ENCODE assay signal across 8 cellular contexts in the genomic region with DNA sequence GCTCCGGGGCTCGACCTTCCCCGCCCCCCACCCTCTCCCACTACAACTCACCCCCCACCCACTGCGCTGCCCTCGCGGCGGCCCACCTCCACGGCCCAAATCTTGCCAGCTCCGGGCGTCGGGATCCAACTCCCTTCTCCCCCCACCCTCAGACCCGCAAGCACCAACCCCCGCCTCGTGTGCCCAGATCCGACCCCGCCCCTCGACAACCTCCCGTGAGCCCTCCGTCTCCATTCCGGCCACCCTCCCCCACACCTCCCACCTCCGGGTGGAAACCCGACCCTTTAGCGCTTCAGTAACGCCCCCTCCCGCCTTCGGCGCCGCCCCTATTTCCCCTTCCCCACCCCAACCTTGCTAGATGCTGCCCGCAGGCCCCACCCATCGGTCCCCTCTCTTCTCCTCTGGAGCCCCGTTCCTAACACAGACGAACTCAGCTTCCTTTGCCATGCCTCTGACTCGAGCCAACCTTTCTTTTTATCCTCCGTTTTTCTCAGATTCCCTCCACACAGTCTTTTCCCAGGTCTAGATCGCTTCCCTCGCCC. TPM values are rescaled to one million over a fixed set of nuclear protein-coding genes. Genes with fewer than 3 reads are reported as not detected.
A peak's percentile ranks its signal among the peaks of the same experiment; 100 is the strongest.
DNase-seq lines count a peak whose midpoint lies in the region; ATAC-seq and TF ChIP-seq lines count a peak whose summit lies in the region.

No MANE protein-coding gene starts in this region.

- ATAC-seq in GM21825 (IDR thresholded peaks at IDR 0.05; ENCODE audit: unreplicated experiment) (peak; percentile 45), omental fat pad (ENCODE audit: low FRiP score) (peak; percentile 75)

- peak overlapping the region; percentile 89 for H3K27ac Mint-ChIP-seq in activated naive CD4-positive, alpha-beta T cell treated with anti-CD3 and anti-CD28 coated beads for 36 hours

- CTCF ChIA-PET in activated naive CD4-positive, alpha-beta T cell treated with anti-CD3 and anti-CD28 coated beads for 36 hours (lab: Charles Lee) = interaction anchor here (1.2 kb wide), 1 partner anchor 30 kb away, joined by 5 read pairs; no protein-coding TSS in a partner anchor

- H3K27ac ChIP-seq in testis = peak overlapping the region; percentile 55 to 93

- no peaks in the 10 kb centered on the region for H3K9me3 Mint-ChIP-seq in activated naive CD4-positive, alpha-beta T cell treated with anti-CD3 and anti-CD28 coated beads for 36 hours

- TF ChIP-seq CTCF in LNCaP clone FGC (IDR thresholded peaks at IDR 0.05; ENCODE audit: control insufficient read depth, extremely low read depth, insufficient read depth) (no peak), omental fat pad (IDR thresholded peaks at IDR 0.05) (no peak), testis (IDR thresholded peaks at IDR 0.05) (no peak)

- WGBS in testis, 2 donors = 1% methylated on average over 25 to 36 of the region's 36 CpGs

- peaks cover 29% of the 10 kb centered on the region for H3K36me3 Mint-ChIP-seq in activated naive CD4-positive, alpha-beta T cell treated with anti-CD3 and anti-CD28 coated beads for 36 hours (ENCODE audit: low read depth)

- TF ChIP-seq POLR2A in testis (IDR thresholded peaks at IDR 0.05) = no peak

- peak overlapping the region; percentile 88 for H3K4me3 Mint-ChIP-seq in activated naive CD4-positive, alpha-beta T cell treated with anti-CD3 and anti-CD28 coated beads for 36 hours

- peaks cover 51% of the 10 kb centered on the region for H3K4me1 Mint-ChIP-seq in activated naive CD4-positive, alpha-beta T cell treated with anti-CD3 and anti-CD28 coated beads for 36 hours (ENCODE audit: low read depth)

- intact Hi-C loops in activated naive CD4-positive, alpha-beta T cell treated with anti-CD3 and anti-CD28 coated beads for 36 hours (cut with micrococcal nuclease) = loop anchor here (1.0 to 2.0 kb wide), 3 partner anchors 7 to 78 kb away; a partner anchor contains a TSS
- intact Hi-C loops in testis (cut with DNase I; ENCODE audit: low total_unique reads) = no loop called here

- no peaks in the 10 kb centered on the region for H3K36me3 ChIP-seq in testis (ENCODE audit: low read depth, missing control alignments)

- no peaks in the 10 kb centered on the region for H3K27me3 Mint-ChIP-seq in activated naive CD4-positive, alpha-beta T cell treated with anti-CD3 and anti-CD28 coated beads for 36 hours (ENCODE audit: low read depth)

- DNase-seq in DMS 273 (lab: John Stamatoyannopoulos, UW; ENCODE audit: unreplicated experiment) (peak; percentile 96), LNCaP clone FGC (ENCODE audit: low read depth) (no peak), SK-MEL-5 (ENCODE audit: low read depth, low spot score) (peak; percentile 92), germinal center (ENCODE audit: low spot score) (peak; percentile 77), omental fat pad (ENCODE audit: low spot score) (peak; percentile 60), testis (peak; percentile 88)
- peak; percentile 93 for DNase-seq in activated naive CD4-positive, alpha-beta T cell treated with anti-CD3 and anti-CD28 coated beads for 36 hours

- in situ Hi-C loops in SK-MEL-5 (cut with HindIII; ENCODE audit: low pct_unique_long_range_greater_than_20kb, low sequenced_read_pairs) = no loop called here

- no peaks in the 10 kb centered on the region for H3K27me3 ChIP-seq in testis

- H3K4me3 ChIP-seq in LNCaP clone FGC (ENCODE audit: low read depth, low read length) = peak overlapping the region; percentile 68
- H3K4me3 ChIP-seq in testis = peak overlapping the region; percentile 81 to 82

- no peaks in the 10 kb centered on the region for H3K9me3 ChIP-seq in testis

- H3K4me1 ChIP-seq in testis = peaks cover 21% of the 10 kb centered on the region

RNA-seq across cellular contexts. Expression of a gene that starts 0.7 kb away (rescaled TPM):
- 120 and 135 TPM in 2 replicates for total RNA-seq in SK-MEL-5 (2014; rRNA removed; shearing (Covaris generic))
- polyA plus RNA-seq in SK-MEL-5 (2015; cell fraction: cytosol; rRNA removed) = 123 and 130 TPM in 2 replicates
- 69.3 and 92.8 TPM in 2 replicates for polyA plus RNA-seq in SK-MEL-5 (2015; cell fraction: nucleus; rRNA removed)
- 10 to 100 TPM; 76.1 to 76.9 TPM for total RNA-seq in activated naive CD4-positive, alpha-beta T cell treated with anti-CD3 and anti-CD28 coated beads for 36 hours
- total RNA-seq in omental fat pad (10 to 100 TPM; 54.0 to 63.2 (median 56.5) TPM), testis (100 to 1,000 TPM in 1 of 2 donors, 10 to 100 TPM in 1; 82.3 to 107 TPM)
- polyA plus RNA-seq in testis (ENCODE audit: insufficient read depth, low read depth, low replicate concordance) = 74.6 TPM

RNA-seq across cellular contexts. Expression of a gene that starts 16.3 kb away (rescaled TPM):
- total RNA-seq in SK-MEL-5 (2014; rRNA removed; shearing (Covaris generic)) = 64.1 and 68.0 TPM in 2 replicates
- 114 and 165 TPM in 2 replicates for polyA plus RNA-seq in SK-MEL-5 (2015; cell fraction: cytosol; rRNA removed)
- 81.8 and 103 TPM in 2 replicates for polyA plus RNA-seq in SK-MEL-5 (2015; cell fraction: nucleus; rRNA removed)
- 100 to 1,000 TPM; 144 to 149 TPM for total RNA-seq in activated naive CD4-positive, alpha-beta T cell treated with anti-CD3 and anti-CD28 coated beads for 36 hours
- total RNA-seq in omental fat pad (100 to 1,000 TPM in 1 of 4 donors, 10 to 100 TPM in 3; 47.9 to 106 (median 83.0) TPM), testis (10 to 100 TPM; 59.9 to 62.6 TPM)
- polyA plus RNA-seq in testis (ENCODE audit: insufficient read depth, low read depth, low replicate concordance) = 124 TPM

RNA-seq across cellular contexts. Expression of a gene that starts 35.7 kb away (rescaled TPM):
- total RNA-seq in SK-MEL-5 (2014; rRNA removed; shearing (Covaris generic)) = 117 and 132 TPM in 2 replicates
- polyA plus RNA-seq in SK-MEL-5 (2015; cell fraction: cytosol; rRNA removed) = 195 and 228 TPM in 2 replicates
- 87.4 and 118 TPM in 2 replicates for polyA plus RNA-seq in SK-MEL-5 (2015; cell fraction: nucleus; rRNA removed)
- 10 to 100 TPM; 90.3 to 96.3 TPM for total RNA-seq in activated naive CD4-positive, alpha-beta T cell treated with anti-CD3 and anti-CD28 coated beads for 36 hours
- total RNA-seq in omental fat pad = 10 to 100 TPM; 64.0 to 91.9 (median 76.8) TPM
- 100 to 1,000 TPM in 1 of 2 donors, 10 to 100 TPM in 1; 71.9 to 100 TPM for total RNA-seq in testis
- polyA plus RNA-seq in testis (ENCODE audit: insufficient read depth, low read depth, low replicate concordance) = 123 TPM

RNA-seq across cellular contexts. Expression of a gene that starts 59.5 kb away (rescaled TPM):
- not detected in 2 replicates for total RNA-seq in SK-MEL-5 (2014; rRNA removed; shearing (Covaris generic))
- not detected in 2 replicates for polyA plus RNA-seq in SK-MEL-5 (2015; cell fraction: cytosol; rRNA removed)
- polyA plus RNA-seq in SK-MEL-5 (2015; cell fraction: nucleus; rRNA removed) = not detected in 2 replicates
- total RNA-seq in activated naive CD4-positive, alpha-beta T cell treated with anti-CD3 and anti-CD28 coated beads for 36 hours = not detected
- total RNA-seq in omental fat pad (not detected), testis (1 to 10 TPM in 1 of 2 donors, not detected in 1; 1.3 TPM)
- polyA plus RNA-seq in testis (ENCODE audit: insufficient read depth, low read depth, low replicate concordance) = not detected
